In genomic region chr3:169578381-169578780, GRCh38 we compare ENCODE assay signal across 9 cellular contexts.
"Had no signal": no experiment of that assay in that cellular context is flagged by ENCODE, and none has a peak within 500 bp of the region (broad histone marks: within the 10 kb centered on the region; RNA-seq: fewer than 3 reads in every experiment).

No MANE protein-coding gene starts in this region.

- H3K36me3 Mint-ChIP-seq: IgD-negative memory B cell had no signal

- H3K4me3 Mint-ChIP-seq: GM23338, H9, HFFc6, IgD-negative memory B cell had no signal

- ATAC-seq: GM23338, HepG2 had no signal

- H3K27ac ChIP-seq: HL-60, KMS-11 had no signal

- DNase-seq: H9, HCEC 1CT, HFFc6, KBM-7 had no signal

- H3K9me3 Mint-ChIP-seq: GM23338, H9, HFFc6, IgD-negative memory B cell had no signal

- H3K27ac Mint-ChIP-seq: GM23338, H9, HFFc6, IgD-negative memory B cell had no signal

- H3K4me2 ChIP-seq: GM23338, KMS-11 had no signal

- H3K9ac ChIP-seq: KMS-11 had no signal

- H2AFZ ChIP-seq: GM23338 had no signal

- H3K4me3 ChIP-seq: GM23338 had no signal
